ENCODE assay signal across 1 cellular context in the genomic region with DNA sequence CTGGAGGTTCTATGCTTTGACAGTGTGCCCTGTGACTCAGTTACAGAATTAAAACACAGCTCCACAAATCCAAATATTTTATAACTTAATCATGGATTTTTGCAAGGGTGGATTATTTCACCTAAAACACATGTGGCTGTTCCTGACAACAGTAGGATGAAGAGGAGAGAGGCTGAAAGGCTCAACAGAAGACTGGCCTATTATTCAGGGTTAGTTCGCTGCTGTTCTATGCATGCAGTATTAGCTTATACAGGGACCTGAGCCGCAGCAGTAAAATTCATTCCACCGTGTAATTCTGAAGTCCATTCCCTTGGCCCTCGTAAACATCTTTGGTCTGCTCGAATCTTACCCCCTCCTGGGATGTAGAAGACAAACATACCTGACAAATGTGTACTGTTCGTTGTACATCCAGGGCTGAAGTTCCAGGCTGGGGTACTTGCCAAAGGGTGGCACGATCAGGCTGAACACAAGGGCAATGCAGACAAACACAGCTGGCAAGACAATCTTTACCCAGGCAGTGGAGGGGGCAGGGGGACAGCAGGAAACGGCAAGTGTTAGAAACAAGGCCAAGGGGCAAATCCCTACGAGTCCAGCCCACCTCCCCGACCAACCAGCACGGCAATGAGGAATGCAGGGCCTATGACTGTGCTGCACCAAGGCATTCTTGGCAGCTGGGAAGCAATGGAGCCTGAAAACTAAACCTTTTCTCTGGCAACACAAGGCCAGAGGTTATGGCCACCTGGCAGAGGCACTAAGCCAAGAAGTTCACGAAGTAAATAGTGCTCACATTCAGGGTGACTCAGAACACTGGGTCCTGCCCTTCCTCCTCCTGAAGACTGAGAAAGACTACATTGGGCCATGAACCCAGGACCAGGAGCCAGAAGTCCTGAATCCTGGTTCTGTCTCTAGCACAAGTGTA.
TF ChIP-seq lines count a peak whose summit lies in the region.

No MANE protein-coding gene starts in this region.

TF ChIP-seq in H1, 55 proteins besides CTCF, POLR2A, EP300 and RAD21 (continued from another document):
- no peak for TF ChIP-seq KDM1A (IDR thresholded peaks at IDR 0.05; ENCODE audit: borderline replicate concordance, low read length)
- TF ChIP-seq HDAC6 (IDR thresholded peaks at IDR 0.05; ENCODE audit: low read depth, low read length) = no peak
